Comparison of ENCODE assay signal across 8 cellular contexts in the genomic region with DNA sequence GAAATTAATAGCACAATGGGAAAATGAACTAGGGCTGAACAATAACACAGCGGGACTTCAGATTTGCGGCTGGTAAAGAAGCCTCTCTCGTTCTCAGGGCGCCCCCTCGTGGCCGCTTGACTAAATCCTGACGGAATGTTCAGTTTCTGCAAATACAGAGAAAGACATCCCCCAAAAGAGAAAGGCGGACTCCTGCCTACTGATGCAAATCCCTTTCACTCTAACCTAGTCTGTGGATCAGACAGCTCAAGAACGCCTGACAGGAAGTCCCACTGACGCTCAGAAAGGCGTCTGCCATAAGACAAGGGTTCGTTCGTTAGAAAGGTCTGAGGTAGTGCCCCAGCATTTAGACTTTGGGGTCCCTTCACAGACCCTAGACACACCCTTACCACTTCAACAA. TPM values are rescaled to one million over a fixed set of nuclear protein-coding genes. Genes with fewer than 3 reads are reported as not detected.
DNase-seq lines count a peak whose midpoint lies in the region; ATAC-seq, FAIRE-seq and TF ChIP-seq lines count a peak whose summit lies in the region.

No MANE protein-coding gene starts in this region.

- peak overlapping the region; percentile 93 for H3K4me2 ChIP-seq in A549

- FAIRE-seq in A549 (lab: Jason Lieb, UNC) (no peak), GM19239 (lab: Jason Lieb, UNC) (peak; percentile 86), kidney (lab: Jason Lieb, UNC) (peak; percentile 62)

- TF ChIP-seq EP300 in A549 (IDR thresholded peaks at IDR 0.05): no peak

- H3K36me3 Mint-ChIP-seq in WTC11: no peaks in the 10 kb centered on the region

- peak; percentile 99 for TF ChIP-seq RAD21 in A549 (conservative IDR thresholded peaks at IDR 0.05 in 1 of 2, IDR thresholded peaks at IDR 0.05 in 1 of 2)

- POLR2A ChIA-PET in A549 (lab: Yijun Ruan, JAX): interaction anchor here (0.6 to 4.0 kb wide), 7 partner anchors 10 to 229 kb away, joined by 3 to 16 read pairs (median 3); no protein-coding TSS in a partner anchor
- POLR2A ChIA-PET in WTC11 (lab: Charles Lee): interaction anchor here (0.6 to 2.1 kb wide), 4 partner anchors 13 to 214 kb away, joined by 3 to 8 read pairs (median 3); no protein-coding TSS in a partner anchor

- H3K4me1 ChIP-seq in A549 (peaks cover 67% of the 10 kb centered on the region), kidney (ENCODE audit: control insufficient read depth in 1 of 2, insufficient read depth in 1 of 2, low read depth in 1 of 2, low read length in 2 of 2) (peaks cover 29 to 34% of the 10 kb centered on the region in 2 donors)

- ATAC-seq in A549 (peak; percentile 16 to 27; a peak in 3 of 6 replicates), WTC11 (no peak), GM21717 (IDR thresholded peaks at IDR 0.05; ENCODE audit: unreplicated experiment) (no peak)

- peaks cover 74% of the 10 kb centered on the region for H3K4me1 Mint-ChIP-seq in WTC11

- peak overlapping the region; percentile 83 for H3K4me3 ChIP-seq in A549
- H3K4me3 ChIP-seq in kidney (ENCODE audit: low read length in 2 of 2): peak overlapping the region; percentile 54 to 72

- peak overlapping the region; percentile 76 for H3K27ac Mint-ChIP-seq in WTC11

- CTCF ChIA-PET in A549 (lab: Yijun Ruan, JAX): interaction anchor here (0.5 to 10.0 kb wide), 92 partner anchors 9 to 760 kb away, joined by 3 to 135 read pairs (median 4); no protein-coding TSS in a partner anchor
- CTCF ChIA-PET in WTC11 (lab: Charles Lee): interaction anchor here (0.7 to 5.1 kb wide), 18 partner anchors 9 to 715 kb away, joined by 3 to 36 read pairs (median 4); no protein-coding TSS in a partner anchor

- peaks cover 7% of the 10 kb centered on the region for H3K27me3 Mint-ChIP-seq in WTC11 (ENCODE audit: low read depth)

- peak overlapping the region; percentile 50 to 55 for H3K9ac ChIP-seq in kidney (ENCODE audit: low read length in 2 of 2)

- intact Hi-C loops in kidney (cut with DNase I): loop anchor here (5.0 to 10.0 kb wide), 2 partner anchors 431 to 714 kb away; no protein-coding TSS in a partner anchor

- TF ChIP-seq CTCF in A549 (IDR thresholded peaks at IDR 0.05): peak; percentile 95
- peak; percentile 79 for TF ChIP-seq CTCF in WTC11 (IDR thresholded peaks at IDR 0.05)
- TF ChIP-seq CTCF in kidney (IDR thresholded peaks at IDR 0.05; ENCODE audit: borderline replicate concordance, extremely low read depth, insufficient read depth): peak; percentile 86

- no peaks in the 10 kb centered on the region for H3K36me3 ChIP-seq in kidney (ENCODE audit: control insufficient read depth in 1 of 2, insufficient read depth in 2 of 2, low read length in 2 of 2)

- H3K27ac ChIP-seq in A549: peak overlapping the region; percentile 99
- peak overlapping the region; percentile 48 to 82 for H3K27ac ChIP-seq in kidney (ENCODE audit: low read depth in 2 of 2, low read length in 2 of 2)

- H3K9me3 Mint-ChIP-seq in WTC11: no peaks in the 10 kb centered on the region

- DNase-seq in A549 (ENCODE audit: low read depth in 1 of 2, low spot score in 1 of 2) (peak; percentile 59 to 89), GM19239 (ENCODE audit: insufficient read length, low spot score) (peak; percentile 66), NCI-H2171 (lab: John Stamatoyannopoulos, UW) (peak; percentile 85), WTC11 (ENCODE audit: low spot score) (peak; percentile 92), kidney (peak; percentile 93)
- DNase-seq in central memory CD4-positive, alpha-beta T cell: peak; percentile 37
- peak; percentile 77 for DNase-seq in stimulated activated CD4-positive, alpha-beta T cell treated with anti-CD3 and anti-CD28 coated beads, Interleukin-12 subunit alpha, Interleukin-12 subunit beta, amount 100 ng/mL, for 4 hours

- TF ChIP-seq POLR2A in A549 (IDR thresholded peaks at IDR 0.05; ENCODE audit: low read length): no peak

- H3K4me3 Mint-ChIP-seq in WTC11: peak overlapping the region; percentile 92

- H3K9me3 ChIP-seq in A549 (no peaks in the 10 kb centered on the region), kidney (ENCODE audit: control insufficient read depth in 1 of 2, low read length in 2 of 2) (no peaks in the 10 kb centered on the region)

- under 1% methylated on average over 13 of the region's 13 CpGs for WGBS in A549 (ENCODE audit: missing lambda C conversion rate)

TF ChIP-seq in A549, 52 proteins besides CTCF, POLR2A, EP300 and RAD21 (continues in another document):
- no peak for TF ChIP-seq POLR2AphosphoS2 (conservative IDR thresholded peaks at IDR 0.05; ENCODE audit: low read length)
- TF ChIP-seq, protein P1, sequence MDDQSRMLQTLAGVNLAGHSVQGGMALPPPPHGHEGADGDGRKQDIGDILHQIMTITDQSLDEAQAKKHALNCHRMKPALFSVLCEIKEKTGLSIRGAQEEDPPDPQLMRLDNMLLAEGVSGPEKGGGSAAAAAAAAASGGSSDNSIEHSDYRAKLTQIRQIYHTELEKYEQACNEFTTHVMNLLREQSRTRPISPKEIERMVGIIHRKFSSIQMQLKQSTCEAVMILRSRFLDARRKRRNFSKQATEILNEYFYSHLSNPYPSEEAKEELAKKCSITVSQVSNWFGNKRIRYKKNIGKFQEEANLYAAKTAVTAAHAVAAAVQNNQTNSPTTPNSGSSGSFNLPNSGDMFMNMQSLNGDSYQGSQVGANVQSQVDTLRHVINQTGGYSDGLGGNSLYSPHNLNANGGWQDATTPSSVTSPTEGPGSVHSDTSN (IDR thresholded peaks at IDR 0.05): no peak
- TF ChIP-seq CEBPB (IDR thresholded peaks at IDR 0.05): no peak
- TF ChIP-seq, protein P2, sequence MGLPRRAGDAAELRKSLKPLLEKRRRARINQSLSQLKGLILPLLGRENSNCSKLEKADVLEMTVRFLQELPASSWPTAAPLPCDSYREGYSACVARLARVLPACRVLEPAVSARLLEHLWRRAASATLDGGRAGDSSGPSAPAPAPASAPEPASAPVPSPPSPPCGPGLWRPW (IDR thresholded peaks at IDR 0.05): no peak
- TF ChIP-seq MYC (IDR thresholded peaks at IDR 0.05; ENCODE audit: borderline replicate concordance, low read length): no peak
- no peak for TF ChIP-seq MAZ (IDR thresholded peaks at IDR 0.05; ENCODE audit: borderline replicate concordance, low read depth, low read length)
- TF ChIP-seq HDAC2 (IDR thresholded peaks at IDR 0.05): no peak
- peak in 1 of 2 experiments; percentile 48; a peak in 1 of 5 replicates for TF ChIP-seq JUN (IDR thresholded peaks at IDR 0.05)
- no peak for TF ChIP-seq GATA3 (IDR thresholded peaks at IDR 0.05; ENCODE audit: borderline replicate concordance)
- TF ChIP-seq ZSCAN20 (CRISPR knock-in tag; IDR thresholded peaks at IDR 0.05): no peak
- peak; percentile 98 for TF ChIP-seq SMC3 (IDR thresholded peaks at IDR 0.05)
- TF ChIP-seq SREBF2 (IDR thresholded peaks at IDR 0.05): no peak
- TF ChIP-seq HEYL (CRISPR knock-in tag; IDR thresholded peaks at IDR 0.05): no peak
- TF ChIP-seq KDM5A (IDR thresholded peaks at IDR 0.05): peak; percentile 59; the same call in 1 of the 2 replicates
- no peak for TF ChIP-seq RARB (CRISPR knock-in tag; IDR thresholded peaks at IDR 0.05)
- TF ChIP-seq NFE2L2 (conservative IDR thresholded peaks at IDR 0.05; ENCODE audit: low read length): no peak
- TF ChIP-seq RNF2 (IDR thresholded peaks at IDR 0.05; ENCODE audit: borderline replicate concordance, low read depth): no peak
- TF ChIP-seq EHMT2 (IDR thresholded peaks at IDR 0.05; ENCODE audit: low read depth): no peak

TF ChIP-seq in WTC11, 78 proteins besides CTCF, POLR2A, EP300 and RAD21:
- TF ChIP-seq ETV6 (CRISPR knock-in tag; IDR thresholded peaks at IDR 0.05) (0 out of 2 replicates have a peak, but pooled peaks have one; percentile 39), CBFB (CRISPR knock-in tag; IDR thresholded peaks at IDR 0.05; ENCODE audit: low read depth) (no peak)

RNA-seq across cellular contexts. Expression of a gene that starts 2.5 kb away (rescaled TPM):
- polyA plus RNA-seq in A549 (2011; rRNA removed) (22.3 and 25.4 TPM in 2 replicates), A549 (2017; fragmentation: RNase III; extraction: RNeasy Plus Mini Kit Qiagen cat#74134 plus additional on column Dnase treatment) (18.1 to 23.5 TPM (median 20.8 TPM) in 3 replicates), kidney (ENCODE audit: insufficient read depth, low read depth, low replicate concordance) (2.9 TPM)
- polyA plus RNA-seq in A549 (2012; cell fraction: cytosol; rRNA removed): 10.1 and 12.6 TPM in 2 replicates
- 15.0 and 19.7 TPM in 2 replicates for polyA plus RNA-seq in A549 (2012; cell fraction: nucleus; rRNA removed)
- polyA minus RNA-seq in A549 (2011; rRNA and poly(A)+ RNA removed): 36.7 and 38.4 TPM in 2 replicates
- total RNA-seq in WTC11 (2021) (10.3 to 15.9 TPM (median 12.3 TPM) in 3 replicates), kidney (28.8 TPM)

Comparison
In these comparisons a context has a peak if more than half of its experiments do, and no peak if none do; other contexts are left out.
1. ATAC-seq: peak in A549 (2 of 2); none in WTC11 (single experiment) and GM21717 (single experiment).
2. DNase-seq: peak in every context shown above with its lines; median percentile 93 in kidney; 92 in WTC11; 85 in NCI-H2171; 77 in stimulated activated CD4-positive, alpha-beta T cell treated with anti-CD3 and anti-CD28 coated beads, Interleukin-12 subunit alpha, Interleukin-12 subunit beta, amount 100 ng/mL, for 4 hours; 74 in A549; 66 in GM19239; 37 in central memory CD4-positive, alpha-beta T cell.
3. Peak in every context shown above with its lines, with median percentiles within 50 percentile points of each other: CTCF ChIP-seq.